In genomic region chr1:22673486-22674409, GRCh38 we compare ENCODE assay signal across 8 cellular contexts. TPM values are rescaled to one million over a fixed set of nuclear protein-coding genes. Genes with fewer than 3 reads are reported as not detected.
DNase-seq lines count a peak whose midpoint lies in the region; TF ChIP-seq lines count a peak whose summit lies in the region.

No MANE protein-coding gene starts in this region.

- no peak overlapping the region for H3K4me3 ChIP-seq in MM.1S (ENCODE audit: low read length)

- H3F3A ChIP-seq in MM.1S (ENCODE audit: insufficient read depth, low read length), result no peaks in the 10 kb centered on the region

- H3K9me3 ChIP-seq in MM.1S (replicated peaks; ENCODE audit: insufficient read depth, low read length), result no peaks in the 10 kb centered on the region

- peak; percentile 72 for TF ChIP-seq CTCF in MM.1S (IDR thresholded peaks at IDR 0.05; ENCODE audit: low read length)

- no peak overlapping the region for H3K27ac ChIP-seq in MM.1S (ENCODE audit: low read length)

- H2AFZ ChIP-seq in MM.1S (ENCODE audit: low read length), result no peak overlapping the region

- DNase-seq in activated naive CD4-positive, alpha-beta T cell treated with anti-CD3 and anti-CD28 coated beads for 36 hours, result peak; percentile 45
- DNase-seq in activated naive CD4-positive, alpha-beta T cell treated with anti-CD3 and anti-CD28 coated beads, Interleukin-2, amount 10 ng/mL, durations not matched to agents 7 days and 5 days, result no peak
- DNase-seq in MM.1S (no peak), glomerular visceral epithelial cell (ENCODE audit: extremely low spot score) (peak; percentile 57), putamen (ENCODE audit: low spot score) (peak; percentile 20), T-helper 9 cell (no peak)
- peak; percentile 19 for DNase-seq in T-helper 2 cell treated with Interferon-gamma antibody and Interleukin-4, amounts not matched to agents 5 μg/mL and 100 μg/mL, for 36 hours (ENCODE audit: low spot score)
- DNase-seq in central memory CD4-positive, alpha-beta T cell, result no peak

- intact Hi-C loops in activated naive CD4-positive, alpha-beta T cell treated with anti-CD3 and anti-CD28 coated beads for 36 hours (cut with micrococcal nuclease), result no loop called here

- CTCF ChIA-PET in activated naive CD4-positive, alpha-beta T cell treated with anti-CD3 and anti-CD28 coated beads for 36 hours (lab: Charles Lee), result interaction anchor here (1.3 to 2.6 kb wide), 3 partner anchors 18 to 215 kb away, joined by 3 to 11 read pairs (median 4); no protein-coding TSS in a partner anchor
- CTCF ChIA-PET in activated naive CD4-positive, alpha-beta T cell treated with anti-CD3 and anti-CD28 coated beads, Interleukin-2, amount 10 ng/mL, durations not matched to agents 7 days and 5 days (lab: Charles Lee), result interaction anchor here (0.7 to 1.6 kb wide), 3 partner anchors 16 to 215 kb away, joined by 3 to 4 read pairs (median 4); no protein-coding TSS in a partner anchor

- H3K27me3 ChIP-seq in MM.1S (replicated peaks; ENCODE audit: insufficient read depth, low read length), result peaks cover 94% of the 10 kb centered on the region

- no peak overlapping the region for H3K27ac Mint-ChIP-seq in activated naive CD4-positive, alpha-beta T cell treated with anti-CD3 and anti-CD28 coated beads for 36 hours
- H3K27ac Mint-ChIP-seq in activated naive CD4-positive, alpha-beta T cell treated with anti-CD3 and anti-CD28 coated beads, Interleukin-2, amount 10 ng/mL, durations not matched to agents 7 days and 5 days, result no peak overlapping the region
- H3K27ac Mint-ChIP-seq in T-helper 2 cell treated with Interferon-gamma antibody and Interleukin-4, amounts not matched to agents 5 μg/mL and 100 μg/mL, for 36 hours, result no peak overlapping the region

- H3K27me3 Mint-ChIP-seq in activated naive CD4-positive, alpha-beta T cell treated with anti-CD3 and anti-CD28 coated beads for 36 hours (ENCODE audit: low read depth), result peaks cover 31% of the 10 kb centered on the region
- peaks cover 53% of the 10 kb centered on the region for H3K27me3 Mint-ChIP-seq in activated naive CD4-positive, alpha-beta T cell treated with anti-CD3 and anti-CD28 coated beads, Interleukin-2, amount 10 ng/mL, durations not matched to agents 7 days and 5 days
- H3K27me3 Mint-ChIP-seq in T-helper 2 cell treated with Interferon-gamma antibody and Interleukin-4, amounts not matched to agents 5 μg/mL and 100 μg/mL, for 36 hours (ENCODE audit: low read depth), result peaks cover 12% of the 10 kb centered on the region

- no peak overlapping the region for H3K9ac ChIP-seq in MM.1S (ENCODE audit: low read length)

- H4K20me1 ChIP-seq in MM.1S (ENCODE audit: insufficient read depth, low read length), result no peaks in the 10 kb centered on the region

- no peaks in the 10 kb centered on the region for H3K79me2 ChIP-seq in MM.1S (ENCODE audit: low read length)

- H3K36me3 ChIP-seq in MM.1S (replicated peaks; ENCODE audit: insufficient read depth, low read length), result no peaks in the 10 kb centered on the region

- H3K9me2 ChIP-seq in MM.1S (replicated peaks; ENCODE audit: insufficient read depth, low read length), result no peaks in the 10 kb centered on the region

- no peaks in the 10 kb centered on the region for H3K36me3 Mint-ChIP-seq in activated naive CD4-positive, alpha-beta T cell treated with anti-CD3 and anti-CD28 coated beads for 36 hours (ENCODE audit: low read depth)
- H3K36me3 Mint-ChIP-seq in activated naive CD4-positive, alpha-beta T cell treated with anti-CD3 and anti-CD28 coated beads, Interleukin-2, amount 10 ng/mL, durations not matched to agents 7 days and 5 days, result no peaks in the 10 kb centered on the region
- no peaks in the 10 kb centered on the region for H3K36me3 Mint-ChIP-seq in T-helper 2 cell treated with Interferon-gamma antibody and Interleukin-4, amounts not matched to agents 5 μg/mL and 100 μg/mL, for 36 hours (ENCODE audit: low read depth)

- no peak overlapping the region for H3K4me3 Mint-ChIP-seq in activated naive CD4-positive, alpha-beta T cell treated with anti-CD3 and anti-CD28 coated beads for 36 hours
- no peak overlapping the region for H3K4me3 Mint-ChIP-seq in activated naive CD4-positive, alpha-beta T cell treated with anti-CD3 and anti-CD28 coated beads, Interleukin-2, amount 10 ng/mL, durations not matched to agents 7 days and 5 days
- no peak overlapping the region for H3K4me3 Mint-ChIP-seq in T-helper 2 cell treated with Interferon-gamma antibody and Interleukin-4, amounts not matched to agents 5 μg/mL and 100 μg/mL, for 36 hours

- no peaks in the 10 kb centered on the region for H3K4me1 ChIP-seq in MM.1S (ENCODE audit: low read length)

- no peak overlapping the region for H3K4me2 ChIP-seq in MM.1S (ENCODE audit: low read depth, low read length)

- H3K9me3 Mint-ChIP-seq in activated naive CD4-positive, alpha-beta T cell treated with anti-CD3 and anti-CD28 coated beads for 36 hours, result no peaks in the 10 kb centered on the region
- no peaks in the 10 kb centered on the region for H3K9me3 Mint-ChIP-seq in activated naive CD4-positive, alpha-beta T cell treated with anti-CD3 and anti-CD28 coated beads, Interleukin-2, amount 10 ng/mL, durations not matched to agents 7 days and 5 days
- H3K9me3 Mint-ChIP-seq in T-helper 2 cell treated with Interferon-gamma antibody and Interleukin-4, amounts not matched to agents 5 μg/mL and 100 μg/mL, for 36 hours, result no peaks in the 10 kb centered on the region

- H3K4me1 Mint-ChIP-seq in activated naive CD4-positive, alpha-beta T cell treated with anti-CD3 and anti-CD28 coated beads for 36 hours (ENCODE audit: low read depth), result no peaks in the 10 kb centered on the region
- no peaks in the 10 kb centered on the region for H3K4me1 Mint-ChIP-seq in activated naive CD4-positive, alpha-beta T cell treated with anti-CD3 and anti-CD28 coated beads, Interleukin-2, amount 10 ng/mL, durations not matched to agents 7 days and 5 days
- H3K4me1 Mint-ChIP-seq in T-helper 2 cell treated with Interferon-gamma antibody and Interleukin-4, amounts not matched to agents 5 μg/mL and 100 μg/mL, for 36 hours (ENCODE audit: low read depth), result no peaks in the 10 kb centered on the region

RNA-seq across cellular contexts. Expression of gene C1QB, which starts 20.7 kb away (rescaled TPM):
- total RNA-seq in activated naive CD4-positive, alpha-beta T cell treated with anti-CD3 and anti-CD28 coated beads for 36 hours, result not detected

RNA-seq across cellular contexts. Expression of gene C1QC, which starts 30.3 kb away (rescaled TPM):
- not detected for total RNA-seq in activated naive CD4-positive, alpha-beta T cell treated with anti-CD3 and anti-CD28 coated beads for 36 hours

RNA-seq across cellular contexts. Expression of gene EPHB2, which starts 36.9 kb away (rescaled TPM):
- not detected for total RNA-seq in activated naive CD4-positive, alpha-beta T cell treated with anti-CD3 and anti-CD28 coated beads for 36 hours

RNA-seq across cellular contexts. Expression of gene C1QA, which starts 37.3 kb away (rescaled TPM):
- total RNA-seq in activated naive CD4-positive, alpha-beta T cell treated with anti-CD3 and anti-CD28 coated beads for 36 hours, result not detected

Comparison
In these comparisons a context has a peak if more than half of its experiments do, and no peak if none do; other contexts are left out.
1. DNase-seq: peak in activated naive CD4-positive, alpha-beta T cell treated with anti-CD3 and anti-CD28 coated beads for 36 hours (single experiment), T-helper 2 cell treated with Interferon-gamma antibody and Interleukin-4, amounts not matched to agents 5 μg/mL and 100 μg/mL, for 36 hours (single experiment), glomerular visceral epithelial cell (single experiment) and putamen (single experiment); none in activated naive CD4-positive, alpha-beta T cell treated with anti-CD3 and anti-CD28 coated beads, Interleukin-2, amount 10 ng/mL, durations not matched to agents 7 days and 5 days (single experiment), MM.1S (single experiment), central memory CD4-positive, alpha-beta T cell (single experiment) and T-helper 9 cell (single experiment).